ENCODE assay signal across 2 cellular contexts in genomic region chr2:216695401-216695821, GRCh38.
A peak's percentile ranks its signal among the peaks of the same experiment; 100 is the strongest.
TF ChIP-seq lines count a peak whose summit lies in the region.

TSS of gene IGFBP5 (minus strand) at chr2:216695549. CDS start at chr2:216694775, 774 bp downstream.

TF ChIP-seq in A549, 52 proteins besides CTCF, POLR2A, EP300 and RAD21 (continued from another document):
- TF ChIP-seq SMC3 (IDR thresholded peaks at IDR 0.05) (no peak), MAFK (IDR thresholded peaks at IDR 0.05; ENCODE audit: partially characterized antibody) (no peak), PBX3 (IDR thresholded peaks at IDR 0.05) (no peak), MYC (IDR thresholded peaks at IDR 0.05; ENCODE audit: borderline replicate concordance, low read length) (no peak), MAX (IDR thresholded peaks at IDR 0.05) (no peak), RFX5 (IDR thresholded peaks at IDR 0.05) (no peak)

TF ChIP-seq in SK-N-SH, 30 proteins besides CTCF, POLR2A, EP300 and RAD21 (continued from another document):
- TF ChIP-seq IRF3 (IDR thresholded peaks at IDR 0.05; ENCODE audit: low read depth, low read length) (no peak), CHD2 (IDR thresholded peaks at IDR 0.05; ENCODE audit: low read length, partially characterized antibody) (peak; percentile 82), SIN3A (IDR thresholded peaks at IDR 0.05; ENCODE audit: borderline replicate concordance, low read depth, low read length) (peak; percentile 61; the same call in 1 of the 2 replicates), PBX3 (IDR thresholded peaks at IDR 0.05) (no peak), REST (IDR thresholded peaks at IDR 0.05; ENCODE audit: low read depth, low read length) (peak; percentile 36; the same call in 1 of the 2 replicates), YY1 (IDR thresholded peaks at IDR 0.05; ENCODE audit: low read depth) (no peak), NFIC (IDR thresholded peaks at IDR 0.05; ENCODE audit: borderline replicate concordance) (peak; percentile 94), GABPA (IDR thresholded peaks at IDR 0.05; ENCODE audit: low read depth) (no peak), RCOR1 (IDR thresholded peaks at IDR 0.05; ENCODE audit: low read length) (peak; percentile 33; the same call in 1 of the 2 replicates), SMC3 (IDR thresholded peaks at IDR 0.05; ENCODE audit: low read depth, low read length) (no peak; the same call in 1 of the 2 replicates), MEF2A (IDR thresholded peaks at IDR 0.05; ENCODE audit: borderline replicate concordance, low read depth) (no peak), POLR2AphosphoS5 (IDR thresholded peaks at IDR 0.05; ENCODE audit: low read depth, low read length) (peak; percentile 89), TAF1 (IDR thresholded peaks at IDR 0.05; ENCODE audit: borderline replicate concordance, low read depth, low read length) (peak; percentile 76), FOSL2 (IDR thresholded peaks at IDR 0.05; ENCODE audit: borderline replicate concordance, low read depth) (no peak), MXI1 (IDR thresholded peaks at IDR 0.05; ENCODE audit: low read depth, low read length) (no peak), MAX (IDR thresholded peaks at IDR 0.05; ENCODE audit: low read depth) (peak; percentile 50; the same call in 1 of the 2 replicates), RXRA (IDR thresholded peaks at IDR 0.05; ENCODE audit: borderline replicate concordance, low read depth) (no peak), FOXJ3 (CRISPR knock-in tag; IDR thresholded peaks at IDR 0.05) (no peak), RFX5 (IDR thresholded peaks at IDR 0.05; ENCODE audit: low read length) (no peak)
